Comparison of ENCODE assay signal across 1 cellular context in the genomic region with DNA sequence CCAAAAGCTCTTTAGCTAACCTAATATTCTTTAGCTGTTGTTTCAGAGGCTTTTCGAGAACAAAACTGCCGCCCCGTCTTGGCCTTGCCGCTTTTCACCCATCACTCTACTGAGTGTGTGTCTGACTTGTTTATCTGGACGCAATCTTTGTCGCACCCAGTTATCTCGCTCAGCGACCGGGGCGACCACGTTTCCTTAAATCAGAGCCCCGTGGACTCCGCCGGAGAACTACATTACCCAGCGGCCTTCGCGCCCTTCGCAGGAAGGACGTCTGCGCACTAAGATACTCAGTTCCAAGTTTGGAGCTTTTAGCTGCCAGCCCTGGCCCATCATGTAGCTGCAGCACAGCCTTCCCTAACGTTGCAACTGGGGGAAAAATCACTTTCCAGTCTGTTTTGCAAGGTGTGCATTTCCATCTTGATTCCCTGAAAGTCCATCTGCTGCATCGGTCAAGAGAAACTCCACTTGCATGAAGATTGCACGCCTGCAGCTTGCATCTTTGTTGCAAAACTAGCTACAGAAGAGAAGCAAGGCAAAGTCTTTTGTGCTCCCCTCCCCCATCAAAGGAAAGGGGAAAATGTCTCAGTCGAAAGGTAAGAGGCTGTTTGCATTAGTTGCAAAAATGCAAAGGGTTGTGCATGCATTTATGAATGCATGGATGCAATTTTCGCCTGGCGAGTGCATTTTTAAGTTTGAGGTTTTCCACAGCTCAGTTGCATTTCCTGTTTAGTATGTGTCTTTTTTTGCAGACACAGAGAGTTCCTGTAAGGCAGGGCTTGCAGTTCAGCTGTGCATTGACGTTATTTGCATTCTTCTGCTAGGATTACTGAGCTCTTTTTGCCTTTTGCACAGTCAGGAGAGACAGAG.
A peak's percentile ranks its signal among the peaks of the same experiment; 100 is the strongest.
TF ChIP-seq lines count a peak whose summit lies in the region.

A gene (plus strand): TSS at position 290 of the 867 bp plus-strand sequence. CDS start 288 bp downstream, at position 578.

TF ChIP-seq in HepG2, 621 proteins besides CTCF, POLR2A, EP300 and RAD21 (continued from another document and continues in another):
- TF ChIP-seq, protein P1, sequence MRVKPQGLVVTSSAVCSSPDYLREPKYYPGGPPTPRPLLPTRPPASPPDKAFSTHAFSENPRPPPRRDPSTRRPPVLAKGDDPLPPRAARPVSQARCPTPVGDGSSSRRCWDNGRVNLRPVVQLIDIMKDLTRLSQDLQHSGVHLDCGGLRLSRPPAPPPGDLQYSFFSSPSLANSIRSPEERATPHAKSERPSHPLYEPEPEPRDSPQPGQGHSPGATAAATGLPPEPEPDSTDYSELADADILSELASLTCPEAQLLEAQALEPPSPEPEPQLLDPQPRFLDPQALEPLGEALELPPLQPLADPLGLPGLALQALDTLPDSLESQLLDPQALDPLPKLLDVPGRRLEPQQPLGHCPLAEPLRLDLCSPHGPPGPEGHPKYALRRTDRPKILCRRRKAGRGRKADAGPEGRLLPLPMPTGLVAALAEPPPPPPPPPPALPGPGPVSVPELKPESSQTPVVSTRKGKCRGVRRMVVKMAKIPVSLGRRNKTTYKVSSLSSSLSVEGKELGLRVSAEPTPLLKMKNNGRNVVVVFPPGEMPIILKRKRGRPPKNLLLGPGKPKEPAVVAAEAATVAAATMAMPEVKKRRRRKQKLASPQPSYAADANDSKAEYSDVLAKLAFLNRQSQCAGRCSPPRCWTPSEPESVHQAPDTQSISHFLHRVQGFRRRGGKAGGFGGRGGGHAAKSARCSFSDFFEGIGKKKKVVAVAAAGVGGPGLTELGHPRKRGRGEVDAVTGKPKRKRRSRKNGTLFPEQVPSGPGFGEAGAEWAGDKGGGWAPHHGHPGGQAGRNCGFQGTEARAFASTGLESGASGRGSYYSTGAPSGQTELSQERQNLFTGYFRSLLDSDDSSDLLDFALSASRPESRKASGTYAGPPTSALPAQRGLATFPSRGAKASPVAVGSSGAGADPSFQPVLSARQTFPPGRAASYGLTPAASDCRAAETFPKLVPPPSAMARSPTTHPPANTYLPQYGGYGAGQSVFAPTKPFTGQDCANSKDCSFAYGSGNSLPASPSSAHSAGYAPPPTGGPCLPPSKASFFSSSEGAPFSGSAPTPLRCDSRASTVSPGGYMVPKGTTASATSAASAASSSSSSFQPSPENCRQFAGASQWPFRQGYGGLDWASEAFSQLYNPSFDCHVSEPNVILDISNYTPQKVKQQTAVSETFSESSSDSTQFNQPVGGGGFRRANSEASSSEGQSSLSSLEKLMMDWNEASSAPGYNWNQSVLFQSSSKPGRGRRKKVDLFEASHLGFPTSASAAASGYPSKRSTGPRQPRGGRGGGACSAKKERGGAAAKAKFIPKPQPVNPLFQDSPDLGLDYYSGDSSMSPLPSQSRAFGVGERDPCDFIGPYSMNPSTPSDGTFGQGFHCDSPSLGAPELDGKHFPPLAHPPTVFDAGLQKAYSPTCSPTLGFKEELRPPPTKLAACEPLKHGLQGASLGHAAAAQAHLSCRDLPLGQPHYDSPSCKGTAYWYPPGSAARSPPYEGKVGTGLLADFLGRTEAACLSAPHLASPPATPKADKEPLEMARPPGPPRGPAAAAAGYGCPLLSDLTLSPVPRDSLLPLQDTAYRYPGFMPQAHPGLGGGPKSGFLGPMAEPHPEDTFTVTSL (CRISPR knock-in tag; IDR thresholded peaks at IDR 0.05; ENCODE audit: borderline replicate concordance), result no peak
- TF ChIP-seq, protein P2, sequence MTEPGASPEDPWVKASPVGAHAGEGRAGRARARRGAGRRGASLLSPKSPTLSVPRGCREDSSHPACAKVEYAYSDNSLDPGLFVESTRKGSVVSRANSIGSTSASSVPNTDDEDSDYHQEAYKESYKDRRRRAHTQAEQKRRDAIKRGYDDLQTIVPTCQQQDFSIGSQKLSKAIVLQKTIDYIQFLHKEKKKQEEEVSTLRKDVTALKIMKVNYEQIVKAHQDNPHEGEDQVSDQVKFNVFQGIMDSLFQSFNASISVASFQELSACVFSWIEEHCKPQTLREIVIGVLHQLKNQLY (CRISPR knock-in tag; IDR thresholded peaks at IDR 0.05), result no peak
- TF ChIP-seq NPAS2 (CRISPR knock-in tag; IDR thresholded peaks at IDR 0.05; ENCODE audit: borderline replicate concordance) (no peak), ATRX (CRISPR knock-in tag; IDR thresholded peaks at IDR 0.05; ENCODE audit: borderline replicate concordance) (no peak), GLI4 (CRISPR knock-in tag; IDR thresholded peaks at IDR 0.05; ENCODE audit: borderline replicate concordance) (peak; percentile 12; the same call in 1 of the 2 replicates), SRSF1 (optimal IDR thresholded peaks at IDR 0.05; ENCODE audit: low read depth, low read length) (no peak), CEBPG (CRISPR knock-in tag; IDR thresholded peaks at IDR 0.05) (peak; percentile 19; the same call in 1 of the 2 replicates), ZC3H13 (CRISPR knock-in tag; IDR thresholded peaks at IDR 0.05) (no peak), PHB2 (IDR thresholded peaks at IDR 0.05; ENCODE audit: partially characterized antibody) (no peak), KDM3A (CRISPR knock-in tag; IDR thresholded peaks at IDR 0.05; ENCODE audit: low read depth) (no peak), KLF9 (CRISPR knock-in tag; IDR thresholded peaks at IDR 0.05; ENCODE audit: low read depth) (no peak), SMYD3 (CRISPR knock-in tag; IDR thresholded peaks at IDR 0.05) (no peak), ZMYM2 (CRISPR knock-in tag; IDR thresholded peaks at IDR 0.05) (peak; percentile 36; the same call in 1 of the 2 replicates), ZNF766 (CRISPR knock-in tag; IDR thresholded peaks at IDR 0.05; ENCODE audit: borderline replicate concordance) (0 out of 2 replicates have a peak, but pooled peaks have one; percentile 24), ZNF253 (CRISPR knock-in tag; IDR thresholded peaks at IDR 0.05; ENCODE audit: borderline replicate concordance) (no peak), ZSCAN25 (CRISPR knock-in tag; IDR thresholded peaks at IDR 0.05) (no peak), ZNF136 (CRISPR knock-in tag; IDR thresholded peaks at IDR 0.05; ENCODE audit: low read depth) (no peak), TSC22D2 (CRISPR knock-in tag; IDR thresholded peaks at IDR 0.05; ENCODE audit: borderline replicate concordance) (no peak; the same call in 1 of the 2 replicates), LCORL (IDR thresholded peaks at IDR 0.05) (no peak), LCORL (CRISPR knock-in tag; IDR thresholded peaks at IDR 0.05) (peak; percentile 68; the same call in 1 of the 2 replicates), TBL1XR1 (IDR thresholded peaks at IDR 0.05; ENCODE audit: borderline replicate concordance, low read length, partially characterized antibody) (no peak), KMT2B (CRISPR knock-in tag; IDR thresholded peaks at IDR 0.05) (peak; percentile 81), ZNF615 (CRISPR knock-in tag; IDR thresholded peaks at IDR 0.05; ENCODE audit: borderline replicate concordance) (no peak), HMG20B (CRISPR knock-in tag; conservative IDR thresholded peaks at IDR 0.05) (0 out of 2 replicates have a peak, but pooled peaks have one; percentile 53), PPARG (CRISPR knock-in tag; conservative IDR thresholded peaks at IDR 0.05) (no peak; the same call in 1 of the 2 replicates), ZNF326 (CRISPR knock-in tag; IDR thresholded peaks at IDR 0.05; ENCODE audit: borderline replicate concordance) (no peak), ZNF598 (CRISPR knock-in tag; IDR thresholded peaks at IDR 0.05; ENCODE audit: borderline replicate concordance) (no peak), ZNF605 (CRISPR knock-in tag; IDR thresholded peaks at IDR 0.05) (peak; percentile 93)
- TF ChIP-seq, protein P3, sequence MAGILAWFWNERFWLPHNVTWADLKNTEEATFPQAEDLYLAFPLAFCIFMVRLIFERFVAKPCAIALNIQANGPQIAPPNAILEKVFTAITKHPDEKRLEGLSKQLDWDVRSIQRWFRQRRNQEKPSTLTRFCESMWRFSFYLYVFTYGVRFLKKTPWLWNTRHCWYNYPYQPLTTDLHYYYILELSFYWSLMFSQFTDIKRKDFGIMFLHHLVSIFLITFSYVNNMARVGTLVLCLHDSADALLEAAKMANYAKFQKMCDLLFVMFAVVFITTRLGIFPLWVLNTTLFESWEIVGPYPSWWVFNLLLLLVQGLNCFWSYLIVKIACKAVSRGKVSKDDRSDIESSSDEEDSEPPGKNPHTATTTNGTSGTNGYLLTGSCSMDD (CRISPR knock-in tag; IDR thresholded peaks at IDR 0.05), result no peak
- TF ChIP-seq, protein P4, sequence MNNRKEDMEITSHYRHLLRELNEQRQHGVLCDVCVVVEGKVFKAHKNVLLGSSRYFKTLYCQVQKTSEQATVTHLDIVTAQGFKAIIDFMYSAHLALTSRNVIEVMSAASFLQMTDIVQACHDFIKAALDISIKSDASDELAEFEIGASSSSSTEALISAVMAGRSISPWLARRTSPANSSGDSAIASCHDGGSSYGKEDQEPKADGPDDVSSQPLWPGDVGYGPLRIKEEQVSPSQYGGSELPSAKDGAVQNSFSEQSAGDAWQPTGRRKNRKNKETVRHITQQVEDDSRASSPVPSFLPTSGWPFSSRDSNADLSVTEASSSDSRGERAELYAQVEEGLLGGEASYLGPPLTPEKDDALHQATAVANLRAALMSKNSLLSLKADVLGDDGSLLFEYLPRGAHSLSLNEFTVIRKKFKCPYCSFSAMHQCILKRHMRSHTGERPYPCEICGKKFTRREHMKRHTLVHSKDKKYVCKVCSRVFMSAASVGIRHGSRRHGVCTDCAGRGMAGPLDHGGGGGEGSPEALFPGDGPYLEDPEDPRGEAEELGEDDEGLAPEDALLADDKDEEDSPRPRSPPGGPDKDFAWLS (CRISPR knock-in tag; IDR thresholded peaks at IDR 0.05; ENCODE audit: borderline replicate concordance), result no peak
- TF ChIP-seq, protein P5, sequence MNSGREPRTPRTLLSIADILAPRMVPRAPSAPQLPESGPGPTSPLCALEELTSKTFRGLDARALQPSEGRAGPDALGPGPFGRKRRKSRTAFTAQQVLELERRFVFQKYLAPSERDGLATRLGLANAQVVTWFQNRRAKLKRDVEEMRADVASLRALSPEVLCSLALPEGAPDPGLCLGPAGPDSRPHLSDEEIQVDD (CRISPR knock-in tag; IDR thresholded peaks at IDR 0.05; ENCODE audit: borderline replicate concordance), result no peak
- TF ChIP-seq, protein P6, sequence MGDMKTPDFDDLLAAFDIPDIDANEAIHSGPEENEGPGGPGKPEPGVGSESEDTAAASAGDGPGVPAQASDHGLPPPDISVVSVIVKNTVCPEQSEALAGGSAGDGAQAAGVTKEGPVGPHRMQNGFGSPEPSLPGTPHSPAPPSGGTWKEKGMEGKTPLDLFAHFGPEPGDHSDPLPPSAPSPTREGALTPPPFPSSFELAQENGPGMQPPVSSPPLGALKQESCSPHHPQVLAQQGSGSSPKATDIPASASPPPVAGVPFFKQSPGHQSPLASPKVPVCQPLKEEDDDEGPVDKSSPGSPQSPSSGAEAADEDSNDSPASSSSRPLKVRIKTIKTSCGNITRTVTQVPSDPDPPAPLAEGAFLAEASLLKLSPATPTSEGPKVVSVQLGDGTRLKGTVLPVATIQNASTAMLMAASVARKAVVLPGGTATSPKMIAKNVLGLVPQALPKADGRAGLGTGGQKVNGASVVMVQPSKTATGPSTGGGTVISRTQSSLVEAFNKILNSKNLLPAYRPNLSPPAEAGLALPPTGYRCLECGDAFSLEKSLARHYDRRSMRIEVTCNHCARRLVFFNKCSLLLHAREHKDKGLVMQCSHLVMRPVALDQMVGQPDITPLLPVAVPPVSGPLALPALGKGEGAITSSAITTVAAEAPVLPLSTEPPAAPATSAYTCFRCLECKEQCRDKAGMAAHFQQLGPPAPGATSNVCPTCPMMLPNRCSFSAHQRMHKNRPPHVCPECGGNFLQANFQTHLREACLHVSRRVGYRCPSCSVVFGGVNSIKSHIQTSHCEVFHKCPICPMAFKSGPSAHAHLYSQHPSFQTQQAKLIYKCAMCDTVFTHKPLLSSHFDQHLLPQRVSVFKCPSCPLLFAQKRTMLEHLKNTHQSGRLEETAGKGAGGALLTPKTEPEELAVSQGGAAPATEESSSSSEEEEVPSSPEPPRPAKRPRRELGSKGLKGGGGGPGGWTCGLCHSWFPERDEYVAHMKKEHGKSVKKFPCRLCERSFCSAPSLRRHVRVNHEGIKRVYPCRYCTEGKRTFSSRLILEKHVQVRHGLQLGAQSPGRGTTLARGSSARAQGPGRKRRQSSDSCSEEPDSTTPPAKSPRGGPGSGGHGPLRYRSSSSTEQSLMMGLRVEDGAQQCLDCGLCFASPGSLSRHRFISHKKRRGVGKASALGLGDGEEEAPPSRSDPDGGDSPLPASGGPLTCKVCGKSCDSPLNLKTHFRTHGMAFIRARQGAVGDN (CRISPR knock-in tag; IDR thresholded peaks at IDR 0.05), result peak; percentile 70
- TF ChIP-seq, protein P7, sequence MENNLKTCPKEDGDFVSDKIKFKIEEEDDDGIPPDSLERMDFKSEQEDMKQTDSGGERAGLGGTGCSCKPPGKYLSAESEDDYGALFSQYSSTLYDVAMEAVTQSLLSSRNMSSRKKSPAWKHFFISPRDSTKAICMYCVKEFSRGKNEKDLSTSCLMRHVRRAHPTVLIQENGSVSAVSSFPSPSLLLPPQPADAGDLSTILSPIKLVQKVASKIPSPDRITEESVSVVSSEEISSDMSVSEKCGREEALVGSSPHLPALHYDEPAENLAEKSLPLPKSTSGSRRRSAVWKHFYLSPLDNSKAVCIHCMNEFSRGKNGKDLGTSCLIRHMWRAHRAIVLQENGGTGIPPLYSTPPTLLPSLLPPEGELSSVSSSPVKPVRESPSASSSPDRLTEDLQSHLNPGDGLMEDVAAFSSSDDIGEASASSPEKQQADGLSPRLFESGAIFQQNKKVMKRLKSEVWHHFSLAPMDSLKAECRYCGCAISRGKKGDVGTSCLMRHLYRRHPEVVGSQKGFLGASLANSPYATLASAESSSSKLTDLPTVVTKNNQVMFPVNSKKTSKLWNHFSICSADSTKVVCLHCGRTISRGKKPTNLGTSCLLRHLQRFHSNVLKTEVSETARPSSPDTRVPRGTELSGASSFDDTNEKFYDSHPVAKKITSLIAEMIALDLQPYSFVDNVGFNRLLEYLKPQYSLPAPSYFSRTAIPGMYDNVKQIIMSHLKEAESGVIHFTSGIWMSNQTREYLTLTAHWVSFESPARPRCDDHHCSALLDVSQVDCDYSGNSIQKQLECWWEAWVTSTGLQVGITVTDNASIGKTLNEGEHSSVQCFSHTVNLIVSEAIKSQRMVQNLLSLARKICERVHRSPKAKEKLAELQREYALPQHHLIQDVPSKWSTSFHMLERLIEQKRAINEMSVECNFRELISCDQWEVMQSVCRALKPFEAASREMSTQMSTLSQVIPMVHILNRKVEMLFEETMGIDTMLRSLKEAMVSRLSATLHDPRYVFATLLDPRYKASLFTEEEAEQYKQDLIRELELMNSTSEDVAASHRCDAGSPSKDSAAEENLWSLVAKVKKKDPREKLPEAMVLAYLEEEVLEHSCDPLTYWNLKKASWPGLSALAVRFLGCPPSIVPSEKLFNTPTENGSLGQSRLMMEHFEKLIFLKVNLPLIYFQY (CRISPR knock-in tag; IDR thresholded peaks at IDR 0.05; ENCODE audit: borderline replicate concordance), result 0 out of 2 replicates have a peak, but pooled peaks have one; percentile 35
- TF ChIP-seq, protein P8, sequence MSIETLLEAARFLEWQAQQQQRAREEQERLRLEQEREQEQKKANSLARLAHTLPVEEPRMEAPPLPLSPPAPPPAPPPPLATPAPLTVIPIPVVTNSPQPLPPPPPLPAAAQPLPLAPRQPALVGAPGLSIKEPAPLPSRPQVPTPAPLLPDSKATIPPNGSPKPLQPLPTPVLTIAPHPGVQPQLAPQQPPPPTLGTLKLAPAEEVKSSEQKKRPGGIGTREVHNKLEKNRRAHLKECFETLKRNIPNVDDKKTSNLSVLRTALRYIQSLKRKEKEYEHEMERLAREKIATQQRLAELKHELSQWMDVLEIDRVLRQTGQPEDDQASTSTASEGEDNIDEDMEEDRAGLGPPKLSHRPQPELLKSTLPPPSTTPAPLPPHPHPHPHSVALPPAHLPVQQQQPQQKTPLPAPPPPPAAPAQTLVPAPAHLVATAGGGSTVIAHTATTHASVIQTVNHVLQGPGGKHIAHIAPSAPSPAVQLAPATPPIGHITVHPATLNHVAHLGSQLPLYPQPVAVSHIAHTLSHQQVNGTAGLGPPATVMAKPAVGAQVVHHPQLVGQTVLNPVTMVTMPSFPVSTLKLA (IDR thresholded peaks at IDR 0.05), result no peak
